In the genomic region with DNA sequence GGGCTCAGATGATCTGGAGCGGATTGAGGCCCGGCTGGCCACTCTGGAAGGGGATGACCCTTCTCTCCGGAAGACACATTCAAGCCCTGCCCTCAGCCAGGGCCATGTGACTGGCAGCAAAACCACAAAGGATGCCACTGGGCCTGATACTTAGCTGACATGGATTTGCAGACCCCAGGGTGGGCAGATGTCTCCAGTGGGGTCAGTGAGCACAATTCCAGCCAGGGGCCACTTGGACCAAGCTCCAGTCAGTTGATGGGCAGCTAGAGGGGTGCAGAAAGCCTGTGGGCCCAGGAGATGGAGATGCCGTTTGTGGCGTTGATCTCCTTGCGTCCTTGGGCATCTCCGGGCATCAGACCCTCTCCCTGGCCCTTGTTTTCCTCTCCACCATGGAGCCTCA, we compare ENCODE assay signal across 28 cellular contexts. TPM values are rescaled to one million over a fixed set of nuclear protein-coding genes. Genes with fewer than 3 reads are reported as not detected.
"Had no signal": no experiment of that assay in that cellular context is flagged by ENCODE, and none has a peak within 500 bp of the region (broad histone marks: within the 10 kb centered on the region; RNA-seq: fewer than 3 reads in every experiment).

No MANE protein-coding gene starts in this region.

- H3K27ac Mint-ChIP-seq: endodermal cell; memory B cell; nephron; neural progenitor cell; stimulated activated naive B cell treated with anti-CD40 and anti-IgM and Interleukin-4, amounts not matched to agents 10 μg/mL and 1 μg/mL and 100 μg/mL, for 72 hours; stimulated activated naive CD8-positive, alpha-beta T cell treated with anti-CD3 and anti-CD28 coated beads, Interleukin-15, Interleukin-2, amounts not matched to agents 100 ng/mL and 50 ng/mL, for 24 hours had no signal

- H3K4me3 Mint-ChIP-seq: endodermal cell; memory B cell; nephron; neural progenitor cell; stimulated activated naive B cell treated with anti-CD40 and anti-IgM and Interleukin-4, amounts not matched to agents 10 μg/mL and 1 μg/mL and 100 μg/mL, for 72 hours; stimulated activated naive CD8-positive, alpha-beta T cell treated with anti-CD3 and anti-CD28 coated beads, Interleukin-15, Interleukin-2, amounts not matched to agents 100 ng/mL and 50 ng/mL, for 24 hours had no signal

- ATAC-seq: esophagus mucosa; gastrocnemius medialis; heart left ventricle; left colon; left ventricle myocardium superior; psoas muscle; right cardiac atrium; stimulated activated naive B cell treated with anti-CD40 and anti-IgM and Interleukin-4, amounts not matched to agents 10 μg/mL and 1 μg/mL and 100 μg/mL, for 72 hours had no signal

- H3K27me3 ChIP-seq: dorsolateral prefrontal cortex, gastrocnemius medialis, uterus had no signal

- H3K4me1 Mint-ChIP-seq: endodermal cell had no signal

- H3K36me3 ChIP-seq: gastrocnemius medialis, heart left ventricle, neural progenitor cell, thoracic aorta, tibial nerve, upper lobe of left lung, uterus had no signal

- H3K4me1 ChIP-seq: neural progenitor cell, uterus had no signal

- H3K4me3 ChIP-seq: dorsolateral prefrontal cortex, gastrocnemius medialis, heart left ventricle, hepatocyte, lung, neural progenitor cell, psoas muscle, skin epidermis, thoracic aorta, tibial nerve, upper lobe of left lung, uterus had no signal

- H3K36me3 Mint-ChIP-seq: memory B cell; neural progenitor cell; stimulated activated naive B cell treated with anti-CD40 and anti-IgM and Interleukin-4, amounts not matched to agents 10 μg/mL and 1 μg/mL and 100 μg/mL, for 72 hours had no signal

- H3K9me3 ChIP-seq: gastrocnemius medialis, heart left ventricle, psoas muscle, thoracic aorta, tibial nerve, upper lobe of left lung, uterus had no signal

- H3K27ac ChIP-seq: epithelial cell of prostate, gastrocnemius medialis, heart left ventricle, hepatocyte, neural progenitor cell, psoas muscle, skin epidermis, thoracic aorta, tibial nerve, upper lobe of left lung, uterus had no signal

- DNase-seq: cerebellar nuclear complex; effector CD8-positive, alpha-beta T cell; endodermal cell; foreskin fibroblast; heart left ventricle; left colon; left ventricle myocardium superior; psoas muscle; right cardiac atrium; stimulated activated CD4-positive, alpha-beta T cell treated with anti-CD3 and anti-CD28 coated beads, Interleukin-15, amount 100 ng/mL, for 24 hours; stimulated activated CD4-positive, alpha-beta T cell treated with anti-CD3 and anti-CD28 coated beads, Interleukin-2, amount 100 ng/mL, for 48 hours; stimulated activated naive B cell treated with anti-CD40 and anti-IgM and Interleukin-4, amounts not matched to agents 10 μg/mL and 1 μg/mL and 100 μg/mL, for 72 hours; upper lobe of left lung; uterus had no signal

- H3K9me3 Mint-ChIP-seq: endodermal cell; memory B cell; nephron; neural progenitor cell; stimulated activated naive B cell treated with anti-CD40 and anti-IgM and Interleukin-4, amounts not matched to agents 10 μg/mL and 1 μg/mL and 100 μg/mL, for 72 hours; stimulated activated naive CD8-positive, alpha-beta T cell treated with anti-CD3 and anti-CD28 coated beads, Interleukin-15, Interleukin-2, amounts not matched to agents 100 ng/mL and 50 ng/mL, for 24 hours had no signal

RNA-seq across cellular contexts. Expression of a gene that starts 46.7 kb away (rescaled TPM):
- total RNA-seq: esophagus mucosa, glomerular endothelial cell, hepatocyte, left ventricle myocardium superior had no signal
- polyA plus RNA-seq: hepatocyte had no signal
